Comparison of ENCODE assay signal across 11 cellular contexts in genomic region chr17:75319818-75320691, GRCh38. TPM values are rescaled to one million over a fixed set of nuclear protein-coding genes. Genes with fewer than 3 reads are reported as not detected.
DNase-seq lines count a peak whose midpoint lies in the region; ATAC-seq and TF ChIP-seq lines count a peak whose summit lies in the region.
"Had no signal": no experiment of that assay in that cellular context is flagged by ENCODE, and none has a peak within 500 bp of the region (broad histone marks: within the 10 kb centered on the region; RNA-seq: fewer than 3 reads in every experiment).

No MANE protein-coding gene starts in this region.

- peak overlapping the region; percentile 54 for H3K27ac Mint-ChIP-seq in glutamatergic neuron (ENCODE audit: unreplicated experiment)

- no peaks in the 10 kb centered on the region for H3K27me3 Mint-ChIP-seq in glutamatergic neuron (ENCODE audit: unreplicated experiment)

- no peaks in the 10 kb centered on the region for H3K36me3 Mint-ChIP-seq in glutamatergic neuron (ENCODE audit: unreplicated experiment)

- peak overlapping the region; percentile 15 for H3K4me3 Mint-ChIP-seq in glutamatergic neuron (ENCODE audit: unreplicated experiment)

- H3K4me1 Mint-ChIP-seq in glutamatergic neuron (ENCODE audit: low read depth, unreplicated experiment), result peaks cover 6% of the 10 kb centered on the region

- DNase-seq in GM12865 (ENCODE audit: low read depth) (peak; percentile 82), glutamatergic neuron (no peak), COLO668 (lab: John Stamatoyannopoulos, UW; ENCODE audit: unreplicated experiment) (no peak), kidney tubule cell (ENCODE audit: low spot score) (no peak), NCI-H748 treated with DMSO at 0.1 percent for 48 hours (lab: John Stamatoyannopoulos, UW) (no peak)
- DNase-seq in effector CD8-positive, alpha-beta T cell (lab: John Stamatoyannopoulos, UW), result no peak
- DNase-seq: hypothalamus, retina had no signal

- H3K4me3 ChIP-seq in GM12865 (ENCODE audit: low read depth, low read length), result peak overlapping the region; percentile 49
- H3K4me3 ChIP-seq: SJCRH30 had no signal

- TF ChIP-seq CTCF in GM12865 (IDR thresholded peaks at IDR 0.05; ENCODE audit: insufficient read depth, low read depth, low read length, missing control alignments) (no peak), glutamatergic neuron (IDR thresholded peaks at IDR 0.05; ENCODE audit: partially characterized antibody, unreplicated experiment) (no peak)

- H3K9me3 Mint-ChIP-seq in glutamatergic neuron (ENCODE audit: unreplicated experiment), result peaks cover 6% of the 10 kb centered on the region

- ATAC-seq in GM21390 (IDR thresholded peaks at IDR 0.05; ENCODE audit: unreplicated experiment), result peak; percentile 61
- ATAC-seq in HG03521 (IDR thresholded peaks at IDR 0.05; ENCODE audit: unreplicated experiment), result peak; percentile 41

RNA-seq across cellular contexts. Expression of gene SLC25A19, which starts 30.8 kb away (rescaled TPM):
- 9.3 TPM for total RNA-seq in glutamatergic neuron (ENCODE audit: unreplicated experiment)

RNA-seq across cellular contexts. Expression of gene MIF4GD, which starts 49.0 kb away (rescaled TPM):
- total RNA-seq in glutamatergic neuron (ENCODE audit: unreplicated experiment), result 12.8 TPM

RNA-seq across cellular contexts. Expression of gene MRPS7, which starts 58.4 kb away (rescaled TPM):
- 48.8 TPM for total RNA-seq in glutamatergic neuron (ENCODE audit: unreplicated experiment)

RNA-seq across cellular contexts. Expression of gene GGA3, which starts 58.6 kb away (rescaled TPM):
- 65.0 TPM for total RNA-seq in glutamatergic neuron (ENCODE audit: unreplicated experiment)
